8 cellular contexts compared by ENCODE assay signal in the genomic region with DNA sequence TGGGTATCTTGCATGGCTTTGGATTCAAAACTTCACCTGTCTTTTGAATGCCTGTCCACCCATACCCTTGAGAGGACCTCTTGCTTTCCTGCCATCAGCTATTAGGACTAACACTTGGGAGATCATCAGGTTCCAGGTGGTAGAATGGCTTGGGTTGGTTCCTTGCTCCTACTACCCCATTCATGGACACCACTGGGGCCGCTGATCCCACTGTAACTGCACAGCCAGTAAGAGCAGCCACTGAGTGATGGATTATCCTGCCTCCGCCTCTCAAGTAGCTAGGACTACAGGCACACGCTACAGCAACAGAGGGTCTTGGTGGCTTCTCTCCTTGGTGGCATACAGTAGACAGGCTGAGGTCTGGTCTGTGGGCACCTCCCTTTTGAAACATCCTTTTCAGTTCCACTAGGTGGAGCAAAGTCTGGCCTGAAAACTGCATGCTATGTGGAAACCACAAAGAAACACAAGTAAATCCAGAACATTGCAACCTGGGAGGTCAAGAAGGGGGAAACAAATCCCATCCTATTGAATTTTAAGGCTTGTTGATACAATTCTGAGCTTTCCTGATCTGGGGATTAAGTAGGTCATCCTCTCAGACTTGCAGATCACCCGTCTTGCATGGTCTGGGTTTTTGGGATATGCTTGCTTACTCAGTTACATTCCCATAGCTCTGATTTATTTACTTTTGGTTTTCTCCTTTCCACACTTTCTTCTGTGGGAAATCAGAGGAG. TPM values are rescaled to one million over a fixed set of nuclear protein-coding genes. Genes with fewer than 3 reads are reported as not detected.
DNase-seq lines count a peak whose midpoint lies in the region; TF ChIP-seq lines count a peak whose summit lies in the region.

No MANE protein-coding gene starts in this region.

- in situ Hi-C loops in brain microvascular endothelial cell (cut with HindIII; ENCODE audit: low pct_ligation_motif_present, low sequenced_read_pairs), result no loop called here

- H3K79me1 ChIP-seq in neuronal stem cell (ENCODE audit: low read depth, low read length), result no peaks in the 10 kb centered on the region

- no peak overlapping the region for H4K91ac ChIP-seq in neuronal stem cell (ENCODE audit: low read depth, low read length, poor library complexity)

- no peak overlapping the region for H2BK12ac ChIP-seq in neuronal stem cell (ENCODE audit: low read length)

- no peak overlapping the region for H2AFZ ChIP-seq in neuronal stem cell (ENCODE audit: low read length)

- no peak overlapping the region for H2BK15ac ChIP-seq in neuronal stem cell (ENCODE audit: low read length)

- intact Hi-C loops in activated CD4-positive, alpha-beta T cell treated with anti-CD3 and anti-CD28 coated beads, Interleukin-2, amount 10 ng/mL, durations not matched to agents 24 days and 14 days (cut with micrococcal nuclease), result loop anchor here (2.0 to 5.0 kb wide), 2 partner anchors 20 to 54 kb away; no protein-coding TSS in a partner anchor

- peaks cover 7% of the 10 kb centered on the region for H3K36me3 Mint-ChIP-seq in activated CD4-positive, alpha-beta T cell treated with anti-CD3 and anti-CD28 coated beads, Interleukin-2, amount 10 ng/mL, durations not matched to agents 24 days and 14 days (ENCODE audit: low read depth)

- H3K4ac ChIP-seq in neuronal stem cell (ENCODE audit: low read length), result no peak overlapping the region

- H3K27me3 ChIP-seq in brain microvascular endothelial cell (replicated peaks) (no peaks in the 10 kb centered on the region), layer of hippocampus (ENCODE audit: control insufficient read depth, insufficient read depth, low read length) (no peaks in the 10 kb centered on the region), neuronal stem cell (ENCODE audit: control insufficient read depth in 3 of 3, insufficient read depth in 3 of 3, low read depth in 1 of 3, low read length in 3 of 3) (no peaks in the 10 kb centered on the region)

- peak; percentile 75 for DNase-seq in activated CD4-positive, alpha-beta T cell treated with anti-CD3 and anti-CD28 coated beads, Interleukin-2, amount 10 ng/mL, durations not matched to agents 24 days and 14 days
- no peak for DNase-seq in activated CD4-positive, alpha-beta T cell treated with anti-CD3 and anti-CD28 coated beads for 48 hours
- DNase-seq in NAMALWA (ENCODE audit: low spot score) (peak; percentile 69), brain microvascular endothelial cell (peak; percentile 71), neuronal stem cell (ENCODE audit: low spot score) (no peak), NCI-H524 treated with DMSO at 0.1 percent for 48 hours (lab: John Stamatoyannopoulos, UW) (no peak)

- no peaks in the 10 kb centered on the region for H3K27me3 Mint-ChIP-seq in activated CD4-positive, alpha-beta T cell treated with anti-CD3 and anti-CD28 coated beads, Interleukin-2, amount 10 ng/mL, durations not matched to agents 24 days and 14 days

- no peak overlapping the region for H3K23ac ChIP-seq in neuronal stem cell (ENCODE audit: low read depth, low read length, poor library complexity)

- H3K18ac ChIP-seq in neuronal stem cell (ENCODE audit: low read length), result no peak overlapping the region

- no peak overlapping the region for H3K4me3 Mint-ChIP-seq in activated CD4-positive, alpha-beta T cell treated with anti-CD3 and anti-CD28 coated beads, Interleukin-2, amount 10 ng/mL, durations not matched to agents 24 days and 14 days

- H3K9me3 ChIP-seq in neuronal stem cell (replicated peaks in 1 of 2; ENCODE audit: control insufficient read depth in 2 of 2, insufficient read depth in 1 of 2, low read depth in 1 of 2, low read length in 2 of 2), result no peaks in the 10 kb centered on the region

- H3K27ac ChIP-seq in brain microvascular endothelial cell, result peak overlapping the region; percentile 95
- H3K27ac ChIP-seq in layer of hippocampus (ENCODE audit: low read depth, low read length), result peak overlapping the region; percentile 38
- H3K27ac ChIP-seq in temporal lobe (ENCODE audit: low read depth, low read length), result peak overlapping the region; percentile 53
- no peak overlapping the region for H3K27ac ChIP-seq in neuronal stem cell (replicated peaks; ENCODE audit: low read length)

- peak; percentile 79 for TF ChIP-seq CTCF in brain microvascular endothelial cell (IDR thresholded peaks at IDR 0.05; ENCODE audit: low read depth, low read length, missing control alignments)

- peaks cover 36% of the 10 kb centered on the region for H3K4me1 Mint-ChIP-seq in activated CD4-positive, alpha-beta T cell treated with anti-CD3 and anti-CD28 coated beads, Interleukin-2, amount 10 ng/mL, durations not matched to agents 24 days and 14 days

- H2BK5ac ChIP-seq in neuronal stem cell (ENCODE audit: low read length), result no peak overlapping the region

- no peak overlapping the region for H4K8ac ChIP-seq in neuronal stem cell (ENCODE audit: low read depth, low read length)

- no peak overlapping the region for H2AK5ac ChIP-seq in neuronal stem cell (ENCODE audit: low read depth, low read length)

- H3K4me3 ChIP-seq in brain microvascular endothelial cell (ENCODE audit: low read depth, low read length), result no peak overlapping the region
- H3K4me3 ChIP-seq in neuronal stem cell (ENCODE audit: low read length in 2 of 2), result no peak overlapping the region

- peak overlapping the region; percentile 14 for H3K27ac Mint-ChIP-seq in activated CD4-positive, alpha-beta T cell treated with anti-CD3 and anti-CD28 coated beads, Interleukin-2, amount 10 ng/mL, durations not matched to agents 24 days and 14 days

- H2BK120ac ChIP-seq in neuronal stem cell (ENCODE audit: low read depth, low read length), result no peak overlapping the region

- H3K9me3 Mint-ChIP-seq in activated CD4-positive, alpha-beta T cell treated with anti-CD3 and anti-CD28 coated beads, Interleukin-2, amount 10 ng/mL, durations not matched to agents 24 days and 14 days, result no peaks in the 10 kb centered on the region

- H3K36me3 ChIP-seq in brain microvascular endothelial cell (replicated peaks) (peaks cover 2% of the 10 kb centered on the region), neuronal stem cell (replicated peaks in 1 of 2; ENCODE audit: control insufficient read depth in 2 of 2, insufficient read depth in 2 of 2, low read length in 2 of 2) (no peaks in the 10 kb centered on the region)

- no CpG with 5 or more reads among the region's 4 CpGs for WGBS in neuronal stem cell (ENCODE audit: extremely low coverage in 2 of 2, insufficient read length in 2 of 2, insufficient replicate concordance in 1 of 2), 2 donors

- H3K9ac ChIP-seq in neuronal stem cell (ENCODE audit: low read depth, low read length, poor library complexity), result no peak overlapping the region

- H3K14ac ChIP-seq in neuronal stem cell (ENCODE audit: low read length), result no peak overlapping the region

- peaks cover 0 to 2% of the 10 kb centered on the region in 2 donors for H3K4me1 ChIP-seq in neuronal stem cell (ENCODE audit: control insufficient read depth in 2 of 2, insufficient read depth in 1 of 2, low read depth in 1 of 2, low read length in 2 of 2)

- H3K4me2 ChIP-seq in neuronal stem cell (ENCODE audit: insufficient read depth, low read length, poor library complexity, severe bottlenecking), result no peak overlapping the region

RNA-seq across cellular contexts. Expression of gene WBP1L, which starts 9.4 kb away (rescaled TPM):
- 15.6 and 15.8 TPM in 2 replicates for total RNA-seq in activated CD4-positive, alpha-beta T cell treated with anti-CD3 and anti-CD28 coated beads, Interleukin-2, amount 10 ng/mL, durations not matched to agents 24 days and 14 days
- 24.6 TPM for total RNA-seq in temporal lobe
- 20.1 TPM for polyA plus RNA-seq in neuronal stem cell (2013, experiment 1 of 2)
- polyA plus RNA-seq in neuronal stem cell (2013, experiment 2 of 2), result 20.2 TPM

RNA-seq across cellular contexts. Expression of gene SFXN2, which starts 38.7 kb away (rescaled TPM):
- 38.7 TPM in 2 replicates for total RNA-seq in activated CD4-positive, alpha-beta T cell treated with anti-CD3 and anti-CD28 coated beads, Interleukin-2, amount 10 ng/mL, durations not matched to agents 24 days and 14 days
- total RNA-seq in temporal lobe, result 3.4 TPM
- 3.9 TPM for polyA plus RNA-seq in neuronal stem cell (2013, experiment 1 of 2)
- 4.0 TPM for polyA plus RNA-seq in neuronal stem cell (2013, experiment 2 of 2)

RNA-seq across cellular contexts. Expression of gene ARL3, which starts 38.9 kb away (rescaled TPM):
- total RNA-seq in activated CD4-positive, alpha-beta T cell treated with anti-CD3 and anti-CD28 coated beads, Interleukin-2, amount 10 ng/mL, durations not matched to agents 24 days and 14 days, result 6.3 and 6.4 TPM in 2 replicates
- 32.5 TPM for total RNA-seq in temporal lobe
- polyA plus RNA-seq in neuronal stem cell (2013, experiment 1 of 2), result 51.4 TPM
- polyA plus RNA-seq in neuronal stem cell (2013, experiment 2 of 2), result 52.4 TPM

Comparison
In these comparisons a context has a peak if more than half of its experiments do, and no peak if none do; other contexts are left out.
1. DNase-seq: peak in activated CD4-positive, alpha-beta T cell treated with anti-CD3 and anti-CD28 coated beads, Interleukin-2, amount 10 ng/mL, durations not matched to agents 24 days and 14 days (single experiment), NAMALWA (single experiment) and brain microvascular endothelial cell (single experiment); none in activated CD4-positive, alpha-beta T cell treated with anti-CD3 and anti-CD28 coated beads for 48 hours (single experiment), neuronal stem cell (single experiment) and NCI-H524 treated with DMSO at 0.1 percent for 48 hours (single experiment).